ENCODE assay signal across 22 cellular contexts in genomic region chr22:50198624-50199017, GRCh38. TPM values are rescaled to one million over a fixed set of nuclear protein-coding genes. Genes with fewer than 3 reads are reported as not detected.
"Had no signal": no experiment of that assay in that cellular context is flagged by ENCODE, and none has a peak within 500 bp of the region (broad histone marks: within the 10 kb centered on the region; RNA-seq: fewer than 3 reads in every experiment).

No MANE protein-coding gene starts in this region.

- H3K9me3 ChIP-seq: heart right ventricle, left lung, lower lobe of right lung, sigmoid colon, vagina had no signal

- H3K4me3 ChIP-seq: heart right ventricle, left lung, lower lobe of right lung, sigmoid colon, vagina had no signal

- H3K27ac Mint-ChIP-seq: activated naive CD4-positive, alpha-beta T cell treated with anti-CD3 and anti-CD28 coated beads for 36 hours; progenitor cell of endocrine pancreas; type B pancreatic cell had no signal

- DNase-seq: activated CD4-positive, alpha-beta T cell treated with anti-CD3 and anti-CD28 coated beads for 4 hours; activated CD4-positive, alpha-beta T cell treated with anti-CD3 and anti-CD28 coated beads, Interleukin-2, amount 50 U/mL, for 4 hours; activated effector memory CD4-positive, alpha-beta T cell treated with anti-CD3 and anti-CD28 coated beads, Interleukin-2, amount 50 U/mL, for 16 hours; activated naive CD4-positive, alpha-beta T cell treated with anti-CD3 and anti-CD28 coated beads for 36 hours; amygdala; cortex of kidney; foreskin fibroblast; heart right ventricle; kidney glomerular epithelial cell; left lung; lower lobe of right lung; mesenchymal stem cell; naive thymus-derived CD8-positive, alpha-beta T cell; sigmoid colon; small intestine; stimulated activated CD4-positive, alpha-beta T cell treated with anti-CD3 and anti-CD28 coated beads, Interleukin-4, amount 100 ng/mL, for 24 hours; stimulated activated naive CD8-positive, alpha-beta T cell treated with anti-CD3 and anti-CD28 coated beads, Interleukin-15, amount 100 ng/mL, for 72 hours had no signal

- H3K27me3 ChIP-seq: heart right ventricle, left lung, sigmoid colon, vagina had no signal

- H3K27me3 Mint-ChIP-seq: naive thymus-derived CD8-positive, alpha-beta T cell; progenitor cell of endocrine pancreas; stimulated activated memory B cell treated with anti-CD40 and anti-IgM and Interleukin-4, amounts not matched to agents 10 μg/mL and 1 μg/mL and 100 μg/mL, for 72 hours; stimulated activated naive CD8-positive, alpha-beta T cell treated with anti-CD3 and anti-CD28 coated beads, Interleukin-15, amount 100 ng/mL, for 72 hours; type B pancreatic cell had no signal

- H3K4me3 Mint-ChIP-seq: activated naive CD4-positive, alpha-beta T cell treated with anti-CD3 and anti-CD28 coated beads for 36 hours; type B pancreatic cell had no signal

- H3K9me3 Mint-ChIP-seq: activated naive CD4-positive, alpha-beta T cell treated with anti-CD3 and anti-CD28 coated beads for 36 hours; naive thymus-derived CD8-positive, alpha-beta T cell; stimulated activated memory B cell treated with anti-CD40 and anti-IgM and Interleukin-4, amounts not matched to agents 10 μg/mL and 1 μg/mL and 100 μg/mL, for 72 hours; stimulated activated naive CD8-positive, alpha-beta T cell treated with anti-CD3 and anti-CD28 coated beads, Interleukin-15, amount 100 ng/mL, for 72 hours; type B pancreatic cell had no signal

- H3K27ac ChIP-seq: heart right ventricle, left lung, lower lobe of right lung, sigmoid colon, vagina had no signal

RNA-seq across cellular contexts. Expression of gene PANX2, which starts 28.1 kb away (rescaled TPM):
- total RNA-seq: renal cortical epithelial cell had no signal
- polyA plus RNA-seq: naive thymus-derived CD8-positive, alpha-beta T cell had no signal
